8 cellular contexts compared by ENCODE assay signal in genomic region chr17:81821603-81822311, GRCh38. TPM values are rescaled to one million over a fixed set of nuclear protein-coding genes. Genes with fewer than 3 reads are reported as not detected.
DNase-seq lines count a peak whose midpoint lies in the region; ATAC-seq lines count a peak whose summit lies in the region.

No MANE protein-coding gene starts in this region.

- ATAC-seq in GM18520 (IDR thresholded peaks at IDR 0.05; ENCODE audit: unreplicated experiment) = no peak
- ATAC-seq in effector memory CD8-positive, alpha-beta T cell (replicated peaks) = no peak
- ATAC-seq in GM18867 (IDR thresholded peaks at IDR 0.05; ENCODE audit: unreplicated experiment) = no peak

- CTCF ChIA-PET in CD8-positive, alpha-beta memory T cell (lab: Charles Lee) = no interaction called here

- no peaks in the 10 kb centered on the region for H3K9me3 Mint-ChIP-seq in CD8-positive, alpha-beta memory T cell
- no peaks in the 10 kb centered on the region for H3K9me3 Mint-ChIP-seq in effector memory CD8-positive, alpha-beta T cell

- no peak overlapping the region for H3K27ac Mint-ChIP-seq in CD8-positive, alpha-beta memory T cell
- H3K27ac Mint-ChIP-seq in effector memory CD8-positive, alpha-beta T cell = no peak overlapping the region

- H3K9ac ChIP-seq in duodenal mucosa (ENCODE audit: low read depth in 1 of 2, low read length in 2 of 2) = peak overlapping the region; percentile 34 to 54

- H3K4me1 Mint-ChIP-seq in CD8-positive, alpha-beta memory T cell = peaks cover 0 to 5% (median 4%) of the 10 kb centered on the region in 3 donors
- H3K4me1 Mint-ChIP-seq in effector memory CD8-positive, alpha-beta T cell (ENCODE audit: low read depth in 2 of 2) = peaks cover 4 to 6% of the 10 kb centered on the region in 2 donors

- no peak overlapping the region for H3K4me3 ChIP-seq in CD8-positive, alpha-beta memory T cell (ENCODE audit: low read length)
- H3K4me3 ChIP-seq in duodenal mucosa (ENCODE audit: low read depth in 1 of 2, low read length in 2 of 2) = peak overlapping the region in 1 of 2 donors; percentile 21

- no peaks in the 10 kb centered on the region for H3K27me3 ChIP-seq in CD8-positive, alpha-beta memory T cell (ENCODE audit: insufficient read depth, low read length, poor library complexity, severe bottlenecking)
- peaks cover 0 to 3% of the 10 kb centered on the region in 2 donors for H3K27me3 ChIP-seq in duodenal mucosa (ENCODE audit: control insufficient read depth in 1 of 2, insufficient read depth in 2 of 2, low read length in 2 of 2)

- POLR2A ChIA-PET in CD8-positive, alpha-beta memory T cell (lab: Charles Lee) = no interaction called here

- no peak for DNase-seq in CD8-positive, alpha-beta memory T cell
- DNase-seq in HT1080 (ENCODE audit: low read depth) = peak; percentile 56
- DNase-seq in RPMI7951 (ENCODE audit: low read depth) = peak; percentile 29
- peak; percentile 38 for DNase-seq in midbrain (lab: John Stamatoyannopoulos, UW)
- no peak for DNase-seq in effector memory CD8-positive, alpha-beta T cell

- no peaks in the 10 kb centered on the region for H3K36me3 ChIP-seq in CD8-positive, alpha-beta memory T cell (ENCODE audit: insufficient read depth, low read length)
- H3K36me3 ChIP-seq in duodenal mucosa (ENCODE audit: control insufficient read depth in 1 of 2, insufficient read depth in 2 of 2, low read length in 2 of 2) = no peaks in the 10 kb centered on the region

- peaks cover 0 to 18% (median 1%) of the 10 kb centered on the region in 3 donors for H3K36me3 Mint-ChIP-seq in CD8-positive, alpha-beta memory T cell
- H3K36me3 Mint-ChIP-seq in effector memory CD8-positive, alpha-beta T cell (ENCODE audit: insufficient read depth) = peaks cover 2% of the 10 kb centered on the region

- no peak overlapping the region for H3K4me3 Mint-ChIP-seq in CD8-positive, alpha-beta memory T cell
- no peak overlapping the region for H3K4me3 Mint-ChIP-seq in effector memory CD8-positive, alpha-beta T cell

- H3K4me1 ChIP-seq in CD8-positive, alpha-beta memory T cell (ENCODE audit: insufficient read depth, low read length) = no peaks in the 10 kb centered on the region
- H3K4me1 ChIP-seq in duodenal mucosa (ENCODE audit: control insufficient read depth in 1 of 2, insufficient read depth in 2 of 2, low read length in 2 of 2) = peaks cover 15 to 17% of the 10 kb centered on the region in 2 donors

- peak overlapping the region; percentile 74 for H3K27ac ChIP-seq in CD8-positive, alpha-beta memory T cell (ENCODE audit: low read depth, low read length)
- peak overlapping the region; percentile 86 for H3K27ac ChIP-seq in duodenal mucosa (ENCODE audit: low read depth, low read length)

- peaks cover 0 to 1% of the 10 kb centered on the region in 2 donors for H3K27me3 Mint-ChIP-seq in CD8-positive, alpha-beta memory T cell
- no peaks in the 10 kb centered on the region for H3K27me3 Mint-ChIP-seq in effector memory CD8-positive, alpha-beta T cell

- no peaks in the 10 kb centered on the region for H3K9me3 ChIP-seq in CD8-positive, alpha-beta memory T cell (ENCODE audit: low read length)
- H3K9me3 ChIP-seq in duodenal mucosa (ENCODE audit: control insufficient read depth in 1 of 2, low read length in 2 of 2) = no peaks in the 10 kb centered on the region

RNA-seq across cellular contexts. Expression of gene MCRIP1, which starts 11.3 kb away (rescaled TPM):
- 10 to 100 TPM; 56.1 to 57.0 TPM for total RNA-seq in CD8-positive, alpha-beta memory T cell
- 76.1 TPM for polyA plus RNA-seq in CD8-positive, alpha-beta memory T cell
- total RNA-seq in HT1080 (2014; rRNA removed; shearing (Covaris generic)) = 81.9 and 87.0 TPM in 2 replicates
- 60.7 and 93.4 TPM in 2 replicates for polyA plus RNA-seq in HT1080 (2015; cell fraction: cytosol; rRNA removed)
- 35.0 and 37.9 TPM in 2 replicates for polyA plus RNA-seq in HT1080 (2015; cell fraction: nucleus; rRNA removed)
- 34.1 and 48.1 TPM in 2 replicates for total RNA-seq in RPMI7951 (2014; rRNA removed; shearing (Covaris generic))

RNA-seq across cellular contexts. Expression of gene PPP1R27, which starts 13.1 kb away (rescaled TPM):
- not detected for total RNA-seq in CD8-positive, alpha-beta memory T cell
- not detected for polyA plus RNA-seq in CD8-positive, alpha-beta memory T cell
- total RNA-seq in HT1080 (2014; rRNA removed; shearing (Covaris generic)) = 0.47 TPM in 1 of 2 replicates, not detected in the other
- polyA plus RNA-seq in HT1080 (2015; cell fraction: cytosol; rRNA removed) = 0.16 TPM in 1 of 2 replicates, not detected in the other
- polyA plus RNA-seq in HT1080 (2015; cell fraction: nucleus; rRNA removed) = not detected in 2 replicates
- total RNA-seq in RPMI7951 (2014; rRNA removed; shearing (Covaris generic)) = not detected in 2 replicates

RNA-seq across cellular contexts. Expression of gene GCGR, which starts 17.8 kb away (rescaled TPM):
- not detected for total RNA-seq in CD8-positive, alpha-beta memory T cell
- polyA plus RNA-seq in CD8-positive, alpha-beta memory T cell = not detected
- not detected in 2 replicates for total RNA-seq in HT1080 (2014; rRNA removed; shearing (Covaris generic))
- polyA plus RNA-seq in HT1080 (2015; cell fraction: cytosol; rRNA removed) = not detected in 2 replicates
- polyA plus RNA-seq in HT1080 (2015; cell fraction: nucleus; rRNA removed) = not detected in 2 replicates
- total RNA-seq in RPMI7951 (2014; rRNA removed; shearing (Covaris generic)) = not detected in 2 replicates

RNA-seq across cellular contexts. Expression of gene P4HB, which starts 38.6 kb away (rescaled TPM):
- total RNA-seq in CD8-positive, alpha-beta memory T cell = 100 to 1,000 TPM; 463 to 482 TPM
- 342 TPM for polyA plus RNA-seq in CD8-positive, alpha-beta memory T cell
- 784 and 825 TPM in 2 replicates for total RNA-seq in HT1080 (2014; rRNA removed; shearing (Covaris generic))
- 842 and 901 TPM in 2 replicates for polyA plus RNA-seq in HT1080 (2015; cell fraction: cytosol; rRNA removed)
- polyA plus RNA-seq in HT1080 (2015; cell fraction: nucleus; rRNA removed) = 1,349 and 1,466 TPM in 2 replicates
- 666 and 757 TPM in 2 replicates for total RNA-seq in RPMI7951 (2014; rRNA removed; shearing (Covaris generic))

RNA-seq across cellular contexts. Expression of gene ARHGDIA, which starts 49.4 kb away (rescaled TPM):
- 100 to 1,000 TPM; 662 to 677 TPM for total RNA-seq in CD8-positive, alpha-beta memory T cell
- 237 TPM for polyA plus RNA-seq in CD8-positive, alpha-beta memory T cell
- total RNA-seq in HT1080 (2014; rRNA removed; shearing (Covaris generic)) = 206 and 315 TPM in 2 replicates
- polyA plus RNA-seq in HT1080 (2015; cell fraction: cytosol; rRNA removed) = 342 and 403 TPM in 2 replicates
- 231 and 245 TPM in 2 replicates for polyA plus RNA-seq in HT1080 (2015; cell fraction: nucleus; rRNA removed)
- 137 and 170 TPM in 2 replicates for total RNA-seq in RPMI7951 (2014; rRNA removed; shearing (Covaris generic))

Comparison
In these comparisons a context has a peak if more than half of its experiments do, and no peak if none do; other contexts are left out.
1. DNase-seq: peak in HT1080 (single experiment), RPMI7951 (single experiment) and midbrain (single experiment); none in CD8-positive, alpha-beta memory T cell (0 of 5) and effector memory CD8-positive, alpha-beta T cell (0 of 3).